8 cellular contexts compared by ENCODE assay signal in genomic region chr2:230762317-230762896, GRCh38. TPM values are rescaled to one million over a fixed set of nuclear protein-coding genes. Genes with fewer than 3 reads are reported as not detected.
DNase-seq lines count a peak whose midpoint lies in the region; ATAC-seq and TF ChIP-seq lines count a peak whose summit lies in the region.

No MANE protein-coding gene starts in this region.

- peaks cover 19% of the 10 kb centered on the region for H3K79me2 ChIP-seq in OCI-LY1 (ENCODE audit: insufficient read depth, low read length)

- no peak overlapping the region for H3K23ac ChIP-seq in mesenchymal stem cell (ENCODE audit: low read length in 2 of 2)

- H3K18ac ChIP-seq in mesenchymal stem cell (ENCODE audit: low read depth in 1 of 2, low read length in 2 of 2): no peak overlapping the region

- H3K4me1 ChIP-seq in OCI-LY1 (ENCODE audit: insufficient read depth, low read length, severe bottlenecking): no peaks in the 10 kb centered on the region
- peaks cover 10% of the 10 kb centered on the region for H3K4me1 ChIP-seq in mesenchymal stem cell (ENCODE audit: control insufficient read depth, insufficient read depth, low read depth, low read length)

- H4K91ac ChIP-seq in mesenchymal stem cell (ENCODE audit: low read length): no peak overlapping the region

- no peak overlapping the region for H2AFZ ChIP-seq in OCI-LY1 (ENCODE audit: low read length)
- H2AFZ ChIP-seq in mesenchymal stem cell (ENCODE audit: low read depth, low read length): no peak overlapping the region

- no peak overlapping the region for H2BK5ac ChIP-seq in mesenchymal stem cell (ENCODE audit: low read depth, low read length, poor library complexity, severe bottlenecking)

- ATAC-seq in HG02623 (IDR thresholded peaks at IDR 0.05; ENCODE audit: unreplicated experiment): peak; percentile 69

- H2BK15ac ChIP-seq in mesenchymal stem cell (ENCODE audit: low read depth, poor library complexity, severe bottlenecking): no peak overlapping the region

- H3K36me3 ChIP-seq in OCI-LY1 (ENCODE audit: insufficient read depth, low read length) (peaks cover 72% of the 10 kb centered on the region), mesenchymal stem cell (ENCODE audit: control insufficient read depth in 1 of 2, insufficient read depth in 2 of 2, low read depth in 1 of 2, low read length in 2 of 2) (peaks cover 19 to 73% of the 10 kb centered on the region in 2 experiments)

- no peak overlapping the region for H3K4ac ChIP-seq in mesenchymal stem cell (ENCODE audit: low read depth in 1 of 2, low read length in 2 of 2)

- no peaks in the 10 kb centered on the region for H4K20me1 ChIP-seq in OCI-LY1 (ENCODE audit: insufficient read depth, low read length)

- peak; percentile 74 for TF ChIP-seq CTCF in OCI-LY1 (IDR thresholded peaks at IDR 0.05; ENCODE audit: low read length)
- TF ChIP-seq CTCF in astrocyte of the cerebellum (IDR thresholded peaks at IDR 0.05; ENCODE audit: low read depth, low read length, missing control alignments): peak; percentile 74

- WGBS in mesenchymal stem cell: 86% methylated on average over 4 of the region's 4 CpGs

- no peaks in the 10 kb centered on the region for H3F3A ChIP-seq in OCI-LY1 (ENCODE audit: insufficient read depth, low read length)

- no peak overlapping the region for H2BK12ac ChIP-seq in mesenchymal stem cell (ENCODE audit: low read length in 2 of 2)

- no peak overlapping the region for H3K14ac ChIP-seq in mesenchymal stem cell (ENCODE audit: low read length in 2 of 2)

- H3K9me2 ChIP-seq in OCI-LY1 (ENCODE audit: low read depth, low read length): no peaks in the 10 kb centered on the region

- H3K4me3 ChIP-seq in OCI-LY1 (ENCODE audit: low read depth, low read length, poor library complexity, severe bottlenecking) (no peak overlapping the region), astrocyte of the cerebellum (ENCODE audit: low read depth, low read length) (no peak overlapping the region), mesenchymal stem cell (ENCODE audit: insufficient read depth in 1 of 2, low read depth in 1 of 2, low read length in 2 of 2) (no peak overlapping the region)

- H3K4me2 ChIP-seq in OCI-LY1 (ENCODE audit: low read length) (no peak overlapping the region), mesenchymal stem cell (ENCODE audit: low read length, poor library complexity, severe bottlenecking) (no peak overlapping the region)

- DNase-seq in SHP77 (lab: John Stamatoyannopoulos, UW): peak; percentile 5 to 34
- no peak for DNase-seq in SHP77 treated with DMSO at 0.1 percent for 48 hours (lab: John Stamatoyannopoulos, UW)
- DNase-seq in astrocyte of the cerebellum (ENCODE audit: low read depth): no peak
- peak; percentile 58 for DNase-seq in mesenchymal stem cell
- DNase-seq in NCI-H1436 (lab: John Stamatoyannopoulos, UW): no peak
- DNase-seq in effector CD8-positive, alpha-beta T cell (lab: John Stamatoyannopoulos, UW): no peak

- H3K27ac ChIP-seq in OCI-LY1 (ENCODE audit: low read depth, low read length, poor library complexity, severe bottlenecking): no peak overlapping the region
- no peak overlapping the region for H3K27ac ChIP-seq in mesenchymal stem cell (ENCODE audit: low read length, poor library complexity, severe bottlenecking)

- in situ Hi-C loops in astrocyte of the cerebellum (cut with HindIII; ENCODE audit: low sequenced_read_pairs): no loop called here

- no peak overlapping the region for H2BK120ac ChIP-seq in mesenchymal stem cell (ENCODE audit: low read depth, low read length)

- peaks cover 24% of the 10 kb centered on the region for H3K79me1 ChIP-seq in mesenchymal stem cell (replicated peaks; ENCODE audit: low read length, poor library complexity, severe bottlenecking)

- H3K9me3 ChIP-seq in OCI-LY1 (ENCODE audit: low read length) (no peaks in the 10 kb centered on the region), mesenchymal stem cell (ENCODE audit: control insufficient read depth, low read length) (no peaks in the 10 kb centered on the region)

- H2AK5ac ChIP-seq in mesenchymal stem cell (ENCODE audit: low read length, severe bottlenecking): no peak overlapping the region

- H3K27me3 ChIP-seq in OCI-LY1 (ENCODE audit: insufficient read depth, low read length) (no peaks in the 10 kb centered on the region), mesenchymal stem cell (ENCODE audit: control insufficient read depth in 1 of 2, insufficient read depth in 1 of 2, low read length in 2 of 2) (no peaks in the 10 kb centered on the region)

- no peak overlapping the region for H3K9ac ChIP-seq in OCI-LY1 (ENCODE audit: low read length)
- H3K9ac ChIP-seq in mesenchymal stem cell (ENCODE audit: low read length): no peak overlapping the region

- H4K8ac ChIP-seq in mesenchymal stem cell (ENCODE audit: low read length): no peak overlapping the region

RNA-seq across cellular contexts. Expression of gene CAB39, which starts 49.8 kb away (rescaled TPM):
- 33.1 TPM for polyA plus RNA-seq in mesenchymal stem cell (2013, experiment 1 of 2)
- polyA plus RNA-seq in mesenchymal stem cell (2013, experiment 2 of 2): 34.4 TPM

Comparison
In these comparisons a context has a peak if more than half of its experiments do, and no peak if none do; other contexts are left out.
1. DNase-seq: peak in SHP77 (2 of 2) and mesenchymal stem cell (single experiment); none in SHP77 treated with DMSO at 0.1 percent for 48 hours (single experiment), astrocyte of the cerebellum (single experiment), NCI-H1436 (single experiment) and effector CD8-positive, alpha-beta T cell (single experiment).